Comparison of ENCODE assay signal across 8 cellular contexts in genomic region chr2:6865346-6866238, GRCh38. TPM values are rescaled to one million over a fixed set of nuclear protein-coding genes. Genes with fewer than 3 reads are reported as not detected.
DNase-seq lines count a peak whose midpoint lies in the region; ATAC-seq and TF ChIP-seq lines count a peak whose summit lies in the region.

TSS of gene CMPK2 (minus strand) at chr2:6865907. CDS start at chr2:6865696, 211 bp downstream.

- H3K4me3 ChIP-seq in thoracic aorta, result peak within 1 kb of the TSS; percentile 91

- peak within 1 kb of the TSS; percentile 90 for H3K27ac Mint-ChIP-seq in activated T-helper 2 cell treated with anti-CD3 and anti-CD28 coated beads, Interferon-gamma antibody, Interleukin-2, Interleukin-4, amounts not matched to agents 10 μg/mL and 5 μg/mL and 100 μg/mL, durations not matched to agents 14 hours and 24 hours and 36 hours

- peak; percentile 70 for ATAC-seq in HG03442 (IDR thresholded peaks at IDR 0.05; ENCODE audit: unreplicated experiment)
- ATAC-seq in foreskin keratinocyte, result peak; percentile 73
- ATAC-seq in thoracic aorta (ENCODE audit: insufficient number of reproducible peaks, low FRiP score, low read depth), result peak; percentile 52

- no peaks in the 10 kb centered on the region for H3K27me3 ChIP-seq in foreskin keratinocyte
- no peaks in the 10 kb centered on the region for H3K27me3 ChIP-seq in thoracic aorta (replicated peaks; ENCODE audit: insufficient read depth)

- H3K4me1 Mint-ChIP-seq in activated T-helper 2 cell treated with anti-CD3 and anti-CD28 coated beads, Interferon-gamma antibody, Interleukin-2, Interleukin-4, amounts not matched to agents 10 μg/mL and 5 μg/mL and 100 μg/mL, durations not matched to agents 14 hours and 24 hours and 36 hours (ENCODE audit: low read depth), result peaks cover 40% of the 10 kb centered on the region

- peak within 1 kb of the TSS; percentile 71 for H3K27ac ChIP-seq in foreskin keratinocyte
- H3K27ac ChIP-seq in thoracic aorta, result peak within 1 kb of the TSS; percentile 52 to 73

- peak; percentile 47 for TF ChIP-seq CTCF in foreskin keratinocyte (conservative IDR thresholded peaks at IDR 0.05)
- TF ChIP-seq CTCF in thoracic aorta (IDR thresholded peaks at IDR 0.05), result no peak

- H3K4me3 Mint-ChIP-seq in activated T-helper 2 cell treated with anti-CD3 and anti-CD28 coated beads, Interferon-gamma antibody, Interleukin-2, Interleukin-4, amounts not matched to agents 10 μg/mL and 5 μg/mL and 100 μg/mL, durations not matched to agents 14 hours and 24 hours and 36 hours (ENCODE audit: low read depth), result peak within 1 kb of the TSS; percentile 95

- no peaks in the 10 kb centered on the region for H3K27me3 Mint-ChIP-seq in activated T-helper 2 cell treated with anti-CD3 and anti-CD28 coated beads, Interferon-gamma antibody, Interleukin-2, Interleukin-4, amounts not matched to agents 10 μg/mL and 5 μg/mL and 100 μg/mL, durations not matched to agents 14 hours and 24 hours and 36 hours (ENCODE audit: low read depth)

- H3K36me3 ChIP-seq in thoracic aorta, result no peaks in the 10 kb centered on the region

- H3K4me1 ChIP-seq in foreskin keratinocyte, result peaks cover 4% of the 10 kb centered on the region
- H3K4me1 ChIP-seq in thoracic aorta (ENCODE audit: control insufficient read depth in 1 of 2, low read depth in 2 of 2), result peaks cover 5 to 27% of the 10 kb centered on the region in 2 donors

- peak; percentile 53 for DNase-seq in COLO829 (ENCODE audit: low spot score)
- peak; percentile 57 for DNase-seq in GM19240 (ENCODE audit: insufficient read length, low spot score)
- DNase-seq in RKO (ENCODE audit: low spot score), result peak; percentile 65
- DNase-seq in activated T-helper 2 cell treated with anti-CD3 and anti-CD28 coated beads, Interferon-gamma antibody, Interleukin-2, Interleukin-4, amounts not matched to agents 10 μg/mL and 5 μg/mL and 100 μg/mL, durations not matched to agents 14 hours and 24 hours and 36 hours (ENCODE audit: low spot score), result peak; percentile 92
- DNase-seq in foreskin keratinocyte, result peak in 1 of 2 donors; percentile 42
- peak in 42 of 56 donors; percentile 6 to 74 (median 44) for DNase-seq in nucleus accumbens (lab: John Stamatoyannopoulos, UW)
- no peak for DNase-seq in thoracic aorta (ENCODE audit: low spot score)

- intact Hi-C loops in activated T-helper 2 cell treated with anti-CD3 and anti-CD28 coated beads, Interferon-gamma antibody, Interleukin-2, Interleukin-4, amounts not matched to agents 10 μg/mL and 5 μg/mL and 100 μg/mL, durations not matched to agents 14 hours and 24 hours and 36 hours (cut with micrococcal nuclease), result loop anchor here (1.0 to 2.0 kb wide), 3 partner anchors 12 to 39 kb away; partner anchors contain the start of gene RSAD2

- peaks cover 14% of the 10 kb centered on the region for H3K9me3 Mint-ChIP-seq in activated T-helper 2 cell treated with anti-CD3 and anti-CD28 coated beads, Interferon-gamma antibody, Interleukin-2, Interleukin-4, amounts not matched to agents 10 μg/mL and 5 μg/mL and 100 μg/mL, durations not matched to agents 14 hours and 24 hours and 36 hours

- H3K36me3 Mint-ChIP-seq in activated T-helper 2 cell treated with anti-CD3 and anti-CD28 coated beads, Interferon-gamma antibody, Interleukin-2, Interleukin-4, amounts not matched to agents 10 μg/mL and 5 μg/mL and 100 μg/mL, durations not matched to agents 14 hours and 24 hours and 36 hours (ENCODE audit: low read depth), result peaks cover 41% of the 10 kb centered on the region

- no peaks in the 10 kb centered on the region for H3K9me3 ChIP-seq in thoracic aorta

RNA-seq across cellular contexts. Expression of gene CMPK2, which starts in this region (rescaled TPM):
- total RNA-seq in activated T-helper 2 cell treated with anti-CD3 and anti-CD28 coated beads, Interferon-gamma antibody, Interleukin-2, Interleukin-4, amounts not matched to agents 10 μg/mL and 5 μg/mL and 100 μg/mL, durations not matched to agents 14 hours and 24 hours and 36 hours, result 2.8 and 2.9 TPM in 2 replicates
- 10.5 and 18.3 TPM in 2 replicates for total RNA-seq in foreskin keratinocyte
- 5.8 and 8.2 TPM in 2 replicates for polyA plus RNA-seq in foreskin keratinocyte
- total RNA-seq in thoracic aorta, result 10 to 100 TPM in 1 of 2 donors, 1 to 10 TPM in 1; 5.3 to 31.1 TPM
